Comparison of ENCODE assay signal across 8 cellular contexts in the genomic region with DNA sequence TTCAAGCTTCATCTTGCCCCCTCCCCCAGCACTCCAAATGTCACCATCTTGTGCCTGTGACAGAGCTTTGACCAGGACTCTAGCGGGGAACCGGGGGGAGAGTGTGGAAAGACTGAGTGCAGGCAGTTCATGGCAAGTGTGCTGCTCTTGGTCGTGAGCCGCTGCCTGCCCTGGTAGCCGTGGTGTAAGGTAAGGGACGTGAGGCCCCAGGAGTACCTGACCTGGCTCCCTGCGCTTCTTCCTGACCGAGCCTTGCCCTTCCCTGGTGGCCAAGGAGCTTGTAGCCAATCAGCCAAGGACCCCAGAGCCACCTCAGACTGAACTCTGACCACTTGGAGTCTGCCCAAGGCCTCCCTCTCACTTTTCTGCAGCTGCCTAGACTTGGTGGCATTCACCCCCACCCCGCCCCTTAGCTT. TPM values are rescaled to one million over a fixed set of nuclear protein-coding genes. Genes with fewer than 3 reads are reported as not detected.
DNase-seq lines count a peak whose midpoint lies in the region; ATAC-seq and TF ChIP-seq lines count a peak whose summit lies in the region.

No MANE protein-coding gene starts in this region.

- H3K4me3 Mint-ChIP-seq in activated CD8-positive, alpha-beta memory T cell treated with anti-CD3 and anti-CD28 coated beads, Interleukin-2, amount 10 ng/mL, durations not matched to agents 7 days and 5 days: peak overlapping the region; percentile 89
- H3K4me3 Mint-ChIP-seq in stimulated activated effector memory CD8-positive, alpha-beta T cell treated with anti-CD3 and anti-CD28 coated beads, Interleukin-12 subunit alpha, Interleukin-12 subunit beta, amount 100 ng/mL, for 72 hours: peak overlapping the region; percentile 74

- peaks cover 73% of the 10 kb centered on the region for H3K4me1 Mint-ChIP-seq in activated CD8-positive, alpha-beta memory T cell treated with anti-CD3 and anti-CD28 coated beads, Interleukin-2, amount 10 ng/mL, durations not matched to agents 7 days and 5 days
- H3K4me1 Mint-ChIP-seq in stimulated activated effector memory CD8-positive, alpha-beta T cell treated with anti-CD3 and anti-CD28 coated beads, Interleukin-12 subunit alpha, Interleukin-12 subunit beta, amount 100 ng/mL, for 72 hours: peaks cover 80% of the 10 kb centered on the region

- H3K27ac ChIP-seq in HL-60 (replicated peaks): peak overlapping the region; percentile 55

- H3K27me3 ChIP-seq in HL-60 (ENCODE audit: insufficient read depth, poor library complexity, severe bottlenecking): no peaks in the 10 kb centered on the region

- no peak for DNase-seq in HL-60 (ENCODE audit: low read depth in 1 of 2, low spot score in 1 of 2)
- peak; percentile 59 for DNase-seq in activated CD8-positive, alpha-beta memory T cell treated with anti-CD3 and anti-CD28 coated beads, Interleukin-2, amount 10 ng/mL, durations not matched to agents 7 days and 5 days
- DNase-seq in left ventricle myocardium superior: peak; percentile 42
- peak in 1 of 2 donors; percentile 69 for DNase-seq in stimulated activated effector memory CD8-positive, alpha-beta T cell treated with anti-CD3 and anti-CD28 coated beads, Interleukin-12 subunit alpha, Interleukin-12 subunit beta, amount 100 ng/mL, for 72 hours (ENCODE audit: low spot score in 2 of 2)
- DNase-seq in NCI-H187 treated with DMSO at 0.1 percent for 48 hours (lab: John Stamatoyannopoulos, UW): no peak
- no peak for DNase-seq in RPMI8226
- no peak for DNase-seq in HPDE6-E6E7 (ENCODE audit: extremely low spot score)

- ATAC-seq in activated CD8-positive, alpha-beta memory T cell treated with anti-CD3 and anti-CD28 coated beads, Interleukin-2, amount 10 ng/mL, durations not matched to agents 7 days and 5 days: peak; percentile 11
- ATAC-seq in left ventricle myocardium superior (no peak), GM18909 (IDR thresholded peaks at IDR 0.05; ENCODE audit: poor library complexity, unreplicated experiment) (no peak)
- ATAC-seq in stimulated activated effector memory CD8-positive, alpha-beta T cell treated with anti-CD3 and anti-CD28 coated beads, Interleukin-12 subunit alpha, Interleukin-12 subunit beta, amount 100 ng/mL, for 72 hours: no peak

- peaks cover 14% of the 10 kb centered on the region for H3K27me3 Mint-ChIP-seq in activated CD8-positive, alpha-beta memory T cell treated with anti-CD3 and anti-CD28 coated beads, Interleukin-2, amount 10 ng/mL, durations not matched to agents 7 days and 5 days

- H3K9me3 Mint-ChIP-seq in activated CD8-positive, alpha-beta memory T cell treated with anti-CD3 and anti-CD28 coated beads, Interleukin-2, amount 10 ng/mL, durations not matched to agents 7 days and 5 days (ENCODE audit: low read depth): no peaks in the 10 kb centered on the region
- H3K9me3 Mint-ChIP-seq in stimulated activated effector memory CD8-positive, alpha-beta T cell treated with anti-CD3 and anti-CD28 coated beads, Interleukin-12 subunit alpha, Interleukin-12 subunit beta, amount 100 ng/mL, for 72 hours: no peaks in the 10 kb centered on the region

- TF ChIP-seq CTCF in HL-60 (IDR thresholded peaks at IDR 0.05; ENCODE audit: insufficient read depth, low read length): no peak

- H3K36me3 Mint-ChIP-seq in activated CD8-positive, alpha-beta memory T cell treated with anti-CD3 and anti-CD28 coated beads, Interleukin-2, amount 10 ng/mL, durations not matched to agents 7 days and 5 days: peaks cover 3% of the 10 kb centered on the region
- peaks cover 18% of the 10 kb centered on the region for H3K36me3 Mint-ChIP-seq in stimulated activated effector memory CD8-positive, alpha-beta T cell treated with anti-CD3 and anti-CD28 coated beads, Interleukin-12 subunit alpha, Interleukin-12 subunit beta, amount 100 ng/mL, for 72 hours

- CTCF ChIA-PET in activated CD8-positive, alpha-beta memory T cell treated with anti-CD3 and anti-CD28 coated beads, Interleukin-2, amount 10 ng/mL, durations not matched to agents 7 days and 5 days (lab: Charles Lee): interaction anchor here (0.7 to 18.5 kb wide), 15 partner anchors 13 to 269 kb away, joined by 3 to 444 read pairs (median 5); a partner anchor contains a TSS

- intact Hi-C loops in left ventricle myocardium superior (cut with micrococcal nuclease): no loop called here

- H3K4me3 ChIP-seq in HL-60 (replicated peaks; ENCODE audit: insufficient read depth, low read length): peak overlapping the region; percentile 77

- H3K27ac Mint-ChIP-seq in activated CD8-positive, alpha-beta memory T cell treated with anti-CD3 and anti-CD28 coated beads, Interleukin-2, amount 10 ng/mL, durations not matched to agents 7 days and 5 days: peak overlapping the region; percentile 94
- peak overlapping the region; percentile 97 for H3K27ac Mint-ChIP-seq in stimulated activated effector memory CD8-positive, alpha-beta T cell treated with anti-CD3 and anti-CD28 coated beads, Interleukin-12 subunit alpha, Interleukin-12 subunit beta, amount 100 ng/mL, for 72 hours

RNA-seq across cellular contexts. Expression of a gene that starts 1.3 kb away (rescaled TPM):
- total RNA-seq in activated CD8-positive, alpha-beta memory T cell treated with anti-CD3 and anti-CD28 coated beads, Interleukin-2, amount 10 ng/mL, durations not matched to agents 7 days and 5 days: 100 to 1,000 TPM in 1 of 2 experiments, 10 to 100 TPM in 1; 96.9 to 132 TPM
- total RNA-seq in left ventricle myocardium superior: 71.7 TPM

RNA-seq across cellular contexts. Expression of a gene that starts 32.9 kb away (rescaled TPM):
- 1 to 10 TPM; 1.6 to 5.0 TPM for total RNA-seq in activated CD8-positive, alpha-beta memory T cell treated with anti-CD3 and anti-CD28 coated beads, Interleukin-2, amount 10 ng/mL, durations not matched to agents 7 days and 5 days
- total RNA-seq in left ventricle myocardium superior: 5.7 TPM

RNA-seq across cellular contexts. Expression of a gene that starts 43.0 kb away (rescaled TPM):
- under 1 TPM in 1 of 2 experiments, not detected in 1; 0.18 TPM for total RNA-seq in activated CD8-positive, alpha-beta memory T cell treated with anti-CD3 and anti-CD28 coated beads, Interleukin-2, amount 10 ng/mL, durations not matched to agents 7 days and 5 days
- total RNA-seq in left ventricle myocardium superior: not detected

Comparison
In these comparisons a context has a peak if more than half of its experiments do, and no peak if none do; other contexts are left out.
1. DNase-seq: peak in activated CD8-positive, alpha-beta memory T cell treated with anti-CD3 and anti-CD28 coated beads, Interleukin-2, amount 10 ng/mL, durations not matched to agents 7 days and 5 days (single experiment) and left ventricle myocardium superior (single experiment); none in HL-60 (0 of 2), NCI-H187 treated with DMSO at 0.1 percent for 48 hours (single experiment), RPMI8226 (single experiment) and HPDE6-E6E7 (single experiment).